8 cellular contexts compared by ENCODE assay signal in the genomic region with DNA sequence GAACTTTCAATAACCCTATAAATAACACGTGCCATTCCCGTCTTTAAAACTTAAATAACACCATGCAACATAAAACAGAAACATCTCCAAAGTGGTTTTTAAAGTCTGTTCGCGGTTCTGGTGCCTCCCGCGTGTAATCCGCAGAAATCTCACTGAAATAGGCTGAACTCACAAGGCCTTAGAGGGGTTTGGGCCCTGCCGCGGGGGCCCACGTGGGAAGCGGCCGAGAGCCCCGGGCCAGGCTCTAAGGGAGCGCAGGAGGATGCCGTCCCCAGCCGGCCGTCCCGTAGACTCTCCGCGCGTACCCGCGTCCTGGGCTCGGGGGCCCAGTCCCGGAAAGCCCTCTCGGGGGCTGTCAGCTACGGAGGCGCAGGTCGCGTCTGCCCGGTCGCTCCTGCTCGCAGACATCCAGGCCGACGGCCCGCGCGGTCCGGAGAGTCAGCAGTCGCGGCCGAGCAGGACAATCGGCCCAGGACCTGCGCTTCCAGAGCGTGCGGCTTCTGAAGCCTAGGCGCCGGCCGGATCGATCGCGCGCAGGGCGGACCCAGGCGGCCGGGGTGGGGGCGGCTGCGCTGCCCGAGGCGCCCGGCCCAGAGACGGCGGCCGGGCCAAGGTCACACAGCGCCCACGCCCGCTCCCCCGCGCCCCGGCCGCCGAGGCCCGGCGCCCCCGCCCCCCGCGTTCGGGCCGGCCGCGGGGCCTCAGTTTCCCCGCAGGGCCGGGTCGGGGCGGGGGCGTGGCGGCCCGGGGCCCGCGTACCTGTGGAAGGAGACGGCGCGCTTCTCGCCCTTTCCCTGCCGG. TPM values are rescaled to one million over a fixed set of nuclear protein-coding genes. Genes with fewer than 3 reads are reported as not detected.
DNase-seq lines count a peak whose midpoint lies in the region; ATAC-seq and TF ChIP-seq lines count a peak whose summit lies in the region.

No MANE protein-coding gene starts in this region.

- peaks cover 0 to 2% (median 0%) of the 10 kb centered on the region in 3 donors for H3K27me3 Mint-ChIP-seq in CD14-positive monocyte (ENCODE audit: low read depth in 3 of 3)

- peak overlapping the region in 5 of 7 donors; percentile 32 to 76 (median 45) for H3K27ac Mint-ChIP-seq in CD14-positive monocyte

- H3K4me1 Mint-ChIP-seq in CD14-positive monocyte, result peaks cover 45% of the 10 kb centered on the region

- TF ChIP-seq CTCF in CD14-positive monocyte (IDR thresholded peaks at IDR 0.05), result no peak
- no peak for TF ChIP-seq CTCF in cardiac fibroblast (IDR thresholded peaks at IDR 0.05; ENCODE audit: low read depth, low read length)

- ATAC-seq in HG03196 (IDR thresholded peaks at IDR 0.05; ENCODE audit: unreplicated experiment) (peak; percentile 21), SK-N-SH treated with all-trans-retinoic acid at 6 μM for 48 hours (peak; percentile 56), left lobe of liver (peak; percentile 67)

- H3K9me3 Mint-ChIP-seq in CD14-positive monocyte, result peaks cover 0 to 4% (median 0%) of the 10 kb centered on the region in 7 donors

- peaks cover 32 to 43% of the 10 kb centered on the region in 2 donors for H3K36me3 Mint-ChIP-seq in CD14-positive monocyte

- no peak for DNase-seq in CD14-positive monocyte (ENCODE audit: low spot score)
- DNase-seq in GM19240 (ENCODE audit: insufficient read length, low spot score), result peak; percentile 41
- DNase-seq in cardiac fibroblast (ENCODE audit: low read depth in 2 of 2), result peak; percentile 34 to 41
- peak; percentile 78 for DNase-seq in left lobe of liver (ENCODE audit: low spot score)
- peak; percentile 20 to 26 for DNase-seq in stimulated activated CD8-positive, alpha-beta memory T cell treated with anti-CD3 and anti-CD28 coated beads, Interleukin-2, amount 100 ng/mL, for 48 hours (ENCODE audit: low read depth in 2 of 2)
- DNase-seq in NCI-H1092 (lab: John Stamatoyannopoulos, UW), result no peak

- intact Hi-C loops in CD14-positive monocyte (cut with micrococcal nuclease), result loop anchor here (2.0 to 10.0 kb wide), 5 partner anchors 51 to 322 kb away; partner anchors contain the start of genes FARP2 (in 2 of the 2), DTYMK (in 1 of the 2), HDLBP (in 1 of the 2) and ING5 (in 1 of the 2)

- H3K4me3 Mint-ChIP-seq in CD14-positive monocyte, result peak overlapping the region; percentile 78 to 80

- H3K4me3 ChIP-seq in cardiac fibroblast (replicated peaks in 1 of 2; ENCODE audit: low read depth in 2 of 2, low read length in 2 of 2), result peak overlapping the region; percentile 65 to 87

TF ChIP-seq in SK-N-SH treated with all-trans-retinoic acid at 6 μM for 48 hours, 23 proteins besides CTCF, POLR2A, EP300 and RAD21:
- peak; percentile 70; the same call in 1 of the 2 replicates for TF ChIP-seq ZFP3 (CRISPR knock-in tag; IDR thresholded peaks at IDR 0.05)
- TF ChIP-seq OSR1 (CRISPR knock-in tag; IDR thresholded peaks at IDR 0.05), result no peak

RNA-seq across cellular contexts. Expression of gene THAP4, which starts 0.6 kb away (rescaled TPM):
- polyA plus RNA-seq in CD14-positive monocyte, result 10 to 100 TPM; 15.1 to 16.3 TPM
- total RNA-seq in left lobe of liver, result 29.1 TPM

RNA-seq across cellular contexts. Expression of gene ATG4B, which starts 1.1 kb away (rescaled TPM):
- 10 to 100 TPM; 54.5 to 58.9 TPM for polyA plus RNA-seq in CD14-positive monocyte
- 41.5 TPM for total RNA-seq in left lobe of liver

RNA-seq across cellular contexts. Expression of gene DTYMK, which starts 50.2 kb away (rescaled TPM):
- polyA plus RNA-seq in CD14-positive monocyte, result 10 to 100 TPM; 18.7 to 23.5 TPM
- total RNA-seq in left lobe of liver, result 11.5 TPM

Comparison
In these comparisons a context has a peak if more than half of its experiments do, and no peak if none do; other contexts are left out.
1. DNase-seq: peak in GM19240 (single experiment), cardiac fibroblast (2 of 2), left lobe of liver (single experiment) and stimulated activated CD8-positive, alpha-beta memory T cell treated with anti-CD3 and anti-CD28 coated beads, Interleukin-2, amount 100 ng/mL, for 48 hours (2 of 2); none in CD14-positive monocyte (single experiment) and NCI-H1092 (single experiment).
2. Peak in every context shown above with its lines, with median percentiles within 50 percentile points of each other: ATAC-seq.